In the genomic region with DNA sequence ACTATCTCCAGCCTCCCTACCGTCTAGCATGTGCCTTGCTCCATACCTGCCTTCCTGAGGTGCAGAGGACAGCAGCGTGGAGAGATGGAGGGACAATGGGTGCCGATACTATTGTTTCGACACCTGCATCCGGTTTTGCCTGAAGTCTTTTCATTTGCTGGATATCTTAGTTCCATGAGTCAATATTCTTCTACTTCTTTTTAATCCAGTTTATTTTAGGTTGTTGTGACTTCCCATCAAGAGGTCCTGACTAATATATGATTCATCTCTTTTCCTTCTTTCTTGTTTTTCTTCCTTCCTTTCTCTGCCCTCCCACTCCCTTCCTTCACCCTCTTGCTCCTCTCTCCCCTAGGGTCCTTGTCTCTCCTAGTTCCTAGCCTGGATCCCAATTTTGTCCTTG, we compare ENCODE assay signal across 1 cellular context.
TF ChIP-seq lines count a peak whose summit lies in the region.

No MANE protein-coding gene starts in this region.

TF ChIP-seq in K562, 482 proteins besides CTCF, POLR2A, EP300 and RAD21 (continued from another document):
- TF ChIP-seq, protein P1, sequence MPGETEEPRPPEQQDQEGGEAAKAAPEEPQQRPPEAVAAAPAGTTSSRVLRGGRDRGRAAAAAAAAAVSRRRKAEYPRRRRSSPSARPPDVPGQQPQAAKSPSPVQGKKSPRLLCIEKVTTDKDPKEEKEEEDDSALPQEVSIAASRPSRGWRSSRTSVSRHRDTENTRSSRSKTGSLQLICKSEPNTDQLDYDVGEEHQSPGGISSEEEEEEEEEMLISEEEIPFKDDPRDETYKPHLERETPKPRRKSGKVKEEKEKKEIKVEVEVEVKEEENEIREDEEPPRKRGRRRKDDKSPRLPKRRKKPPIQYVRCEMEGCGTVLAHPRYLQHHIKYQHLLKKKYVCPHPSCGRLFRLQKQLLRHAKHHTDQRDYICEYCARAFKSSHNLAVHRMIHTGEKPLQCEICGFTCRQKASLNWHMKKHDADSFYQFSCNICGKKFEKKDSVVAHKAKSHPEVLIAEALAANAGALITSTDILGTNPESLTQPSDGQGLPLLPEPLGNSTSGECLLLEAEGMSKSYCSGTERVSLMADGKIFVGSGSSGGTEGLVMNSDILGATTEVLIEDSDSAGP (CRISPR knock-in tag; IDR thresholded peaks at IDR 0.05): no peak
- TF ChIP-seq LEF1 (IDR thresholded peaks at IDR 0.05): no peak
- TF ChIP-seq, protein P2, sequence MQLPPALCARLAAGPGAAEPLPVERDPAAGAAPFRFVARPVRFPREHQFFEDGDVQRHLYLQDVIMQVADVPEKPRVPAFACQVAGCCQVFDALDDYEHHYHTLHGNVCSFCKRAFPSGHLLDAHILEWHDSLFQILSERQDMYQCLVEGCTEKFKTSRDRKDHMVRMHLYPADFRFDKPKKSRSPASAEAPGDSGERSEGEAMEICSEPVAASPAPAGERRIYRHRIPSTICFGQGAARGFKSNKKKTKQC (CRISPR knock-in tag; IDR thresholded peaks at IDR 0.05): no peak
- TF ChIP-seq, protein P3, sequence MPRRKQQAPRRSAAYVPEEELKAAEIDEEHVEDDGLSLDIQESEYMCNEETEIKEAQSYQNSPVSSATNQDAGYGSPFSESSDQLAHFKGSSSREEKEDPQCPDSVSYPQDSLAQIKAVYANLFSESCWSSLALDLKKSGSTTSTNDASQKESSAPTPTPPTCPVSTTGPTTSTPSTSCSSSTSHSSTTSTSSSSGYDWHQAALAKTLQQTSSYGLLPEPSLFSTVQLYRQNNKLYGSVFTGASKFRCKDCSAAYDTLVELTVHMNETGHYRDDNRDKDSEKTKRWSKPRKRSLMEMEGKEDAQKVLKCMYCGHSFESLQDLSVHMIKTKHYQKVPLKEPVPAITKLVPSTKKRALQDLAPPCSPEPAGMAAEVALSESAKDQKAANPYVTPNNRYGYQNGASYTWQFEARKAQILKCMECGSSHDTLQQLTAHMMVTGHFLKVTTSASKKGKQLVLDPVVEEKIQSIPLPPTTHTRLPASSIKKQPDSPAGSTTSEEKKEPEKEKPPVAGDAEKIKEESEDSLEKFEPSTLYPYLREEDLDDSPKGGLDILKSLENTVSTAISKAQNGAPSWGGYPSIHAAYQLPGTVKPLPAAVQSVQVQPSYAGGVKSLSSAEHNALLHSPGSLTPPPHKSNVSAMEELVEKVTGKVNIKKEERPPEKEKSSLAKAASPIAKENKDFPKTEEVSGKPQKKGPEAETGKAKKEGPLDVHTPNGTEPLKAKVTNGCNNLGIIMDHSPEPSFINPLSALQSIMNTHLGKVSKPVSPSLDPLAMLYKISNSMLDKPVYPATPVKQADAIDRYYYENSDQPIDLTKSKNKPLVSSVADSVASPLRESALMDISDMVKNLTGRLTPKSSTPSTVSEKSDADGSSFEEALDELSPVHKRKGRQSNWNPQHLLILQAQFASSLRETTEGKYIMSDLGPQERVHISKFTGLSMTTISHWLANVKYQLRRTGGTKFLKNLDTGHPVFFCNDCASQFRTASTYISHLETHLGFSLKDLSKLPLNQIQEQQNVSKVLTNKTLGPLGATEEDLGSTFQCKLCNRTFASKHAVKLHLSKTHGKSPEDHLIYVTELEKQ (CRISPR knock-in tag; IDR thresholded peaks at IDR 0.05): no peak
- no peak for TF ChIP-seq ZBTB7A (IDR thresholded peaks at IDR 0.05; ENCODE audit: borderline replicate concordance, control insufficient read depth, low read depth, low read length)
- TF ChIP-seq RBM14 (IDR thresholded peaks at IDR 0.05; ENCODE audit: borderline replicate concordance, insufficient read depth, low read depth, low read length): no peak
- no peak for TF ChIP-seq GABPB2 (CRISPR knock-in tag; conservative IDR thresholded peaks at IDR 0.05)
- no peak for TF ChIP-seq MEIS2 (IDR thresholded peaks at IDR 0.05; ENCODE audit: partially characterized antibody)
- TF ChIP-seq DIDO1 (tag; IDR thresholded peaks at IDR 0.05; ENCODE audit: low read depth): no peak
- TF ChIP-seq XRCC3 (IDR thresholded peaks at IDR 0.05): no peak
- TF ChIP-seq, protein P4, sequence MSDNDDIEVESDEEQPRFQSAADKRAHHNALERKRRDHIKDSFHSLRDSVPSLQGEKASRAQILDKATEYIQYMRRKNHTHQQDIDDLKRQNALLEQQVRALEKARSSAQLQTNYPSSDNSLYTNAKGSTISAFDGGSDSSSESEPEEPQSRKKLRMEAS (CRISPR knock-in tag; IDR thresholded peaks at IDR 0.05): no peak
- TF ChIP-seq, protein P5, sequence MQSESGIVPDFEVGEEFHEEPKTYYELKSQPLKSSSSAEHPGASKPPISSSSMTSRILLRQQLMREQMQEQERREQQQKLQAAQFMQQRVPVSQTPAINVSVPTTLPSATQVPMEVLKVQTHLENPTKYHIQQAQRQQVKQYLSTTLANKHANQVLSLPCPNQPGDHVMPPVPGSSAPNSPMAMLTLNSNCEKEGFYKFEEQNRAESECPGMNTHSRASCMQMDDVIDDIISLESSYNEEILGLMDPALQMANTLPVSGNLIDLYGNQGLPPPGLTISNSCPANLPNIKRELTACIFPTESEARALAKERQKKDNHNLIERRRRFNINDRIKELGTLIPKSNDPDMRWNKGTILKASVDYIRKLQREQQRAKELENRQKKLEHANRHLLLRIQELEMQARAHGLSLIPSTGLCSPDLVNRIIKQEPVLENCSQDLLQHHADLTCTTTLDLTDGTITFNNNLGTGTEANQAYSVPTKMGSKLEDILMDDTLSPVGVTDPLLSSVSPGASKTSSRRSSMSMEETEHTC (IDR thresholded peaks at IDR 0.05): no peak
- no peak for TF ChIP-seq TCF7L2 (IDR thresholded peaks at IDR 0.05; ENCODE audit: low read depth, low read length)
